ENCODE assay signal across 10 cellular contexts in genomic region chr17:50532452-50533024, GRCh38. TPM values are rescaled to one million over a fixed set of nuclear protein-coding genes. Genes with fewer than 3 reads are reported as not detected.
DNase-seq lines count a peak whose midpoint lies in the region; ATAC-seq and TF ChIP-seq lines count a peak whose summit lies in the region.
"Had no signal": no experiment of that assay in that cellular context is flagged by ENCODE, and none has a peak within 500 bp of the region (broad histone marks: within the 10 kb centered on the region; RNA-seq: fewer than 3 reads in every experiment).

TSS of gene EPN3 (plus strand) at chr17:50532735. CDS start at chr17:50536557, 3,822 bp downstream.

- intact Hi-C loops in aorta (cut with DNase I) = no loop called here
- intact Hi-C loops in gastrocnemius medialis (cut with DNase I; ENCODE audit: low total_unique reads) = no loop called here

- TF ChIP-seq CTCF in gastrocnemius medialis (IDR thresholded peaks at IDR 0.05 in 4 of 5, conservative IDR thresholded peaks at IDR 0.05 in 1 of 5) (no peak), gastroesophageal sphincter (IDR thresholded peaks at IDR 0.05) (no peak)

- POLR2A ChIA-PET in activated naive CD8-positive, alpha-beta T cell treated with anti-CD3 and anti-CD28 coated beads, Interleukin-2, amount 10 ng/mL, durations not matched to agents 7 days and 5 days (lab: Charles Lee) = no interaction called here

- no peak for TF ChIP-seq EP300 in gastroesophageal sphincter (IDR thresholded peaks at IDR 0.05)

- no peaks in the 10 kb centered on the region for H3K36me3 ChIP-seq in aorta (ENCODE audit: control insufficient read depth in 1 of 2, insufficient read depth in 2 of 2, low read length in 1 of 2)
- H3K36me3 ChIP-seq in gastrocnemius medialis = no peaks in the 10 kb centered on the region
- no peaks in the 10 kb centered on the region for H3K36me3 ChIP-seq in gastroesophageal sphincter

- DNase-seq in activated naive CD8-positive, alpha-beta T cell treated with anti-CD3 and anti-CD28 coated beads, Interleukin-2, amount 10 ng/mL, durations not matched to agents 7 days and 5 days = no peak
- DNase-seq in activated naive CD8-positive, alpha-beta T cell treated with anti-CD3 and anti-CD28 coated beads, Interleukin-2, amount 50 U/mL, for 24 hours = no peak
- DNase-seq in T47D (ENCODE audit: low read depth in 1 of 2, low spot score in 1 of 2) (peak; percentile 94), left lobe of liver (ENCODE audit: low spot score) (no peak), aorta (no peak), gastrocnemius medialis (no peak)
- no peak for DNase-seq in T-helper 2 cell treated with Interferon-gamma antibody and Interleukin-4, amounts not matched to agents 5 μg/mL and 100 μg/mL, for 36 hours (ENCODE audit: low spot score)
- DNase-seq: central memory CD4-positive, alpha-beta T cell had no signal

- H3K4me1 Mint-ChIP-seq in activated naive CD8-positive, alpha-beta T cell treated with anti-CD3 and anti-CD28 coated beads, Interleukin-2, amount 10 ng/mL, durations not matched to agents 7 days and 5 days = peaks cover 10% of the 10 kb centered on the region
- H3K4me1 Mint-ChIP-seq in activated naive CD8-positive, alpha-beta T cell treated with anti-CD3 and anti-CD28 coated beads, Interleukin-2, amount 50 U/mL, for 24 hours = peaks cover 12% of the 10 kb centered on the region
- H3K4me1 Mint-ChIP-seq in T-helper 2 cell treated with Interferon-gamma antibody and Interleukin-4, amounts not matched to agents 5 μg/mL and 100 μg/mL, for 36 hours (ENCODE audit: low read depth) = no peaks in the 10 kb centered on the region

- H3K9me3 ChIP-seq in aorta (ENCODE audit: control insufficient read depth, low read length) (no peaks in the 10 kb centered on the region), gastrocnemius medialis (no peaks in the 10 kb centered on the region), gastroesophageal sphincter (no peaks in the 10 kb centered on the region)

- no peaks in the 10 kb centered on the region for H3K9me3 Mint-ChIP-seq in activated naive CD8-positive, alpha-beta T cell treated with anti-CD3 and anti-CD28 coated beads, Interleukin-2, amount 10 ng/mL, durations not matched to agents 7 days and 5 days
- no peaks in the 10 kb centered on the region for H3K9me3 Mint-ChIP-seq in activated naive CD8-positive, alpha-beta T cell treated with anti-CD3 and anti-CD28 coated beads, Interleukin-2, amount 50 U/mL, for 24 hours
- H3K9me3 Mint-ChIP-seq in T-helper 2 cell treated with Interferon-gamma antibody and Interleukin-4, amounts not matched to agents 5 μg/mL and 100 μg/mL, for 36 hours = no peaks in the 10 kb centered on the region

- peak; percentile 51 for ATAC-seq in activated naive CD8-positive, alpha-beta T cell treated with anti-CD3 and anti-CD28 coated beads, Interleukin-2, amount 10 ng/mL, durations not matched to agents 7 days and 5 days (ENCODE audit: low read depth)
- no peak for ATAC-seq in activated naive CD8-positive, alpha-beta T cell treated with anti-CD3 and anti-CD28 coated beads, Interleukin-2, amount 50 U/mL, for 24 hours
- ATAC-seq in left lobe of liver (peak; percentile 20), aorta (ENCODE audit: low FRiP score) (no peak), gastrocnemius medialis (no peak), gastroesophageal sphincter (no peak)

- H3K4me3 ChIP-seq in aorta (ENCODE audit: low read length in 2 of 2) (no peak within 1 kb of the TSS), gastrocnemius medialis (no peak within 1 kb of the TSS), gastroesophageal sphincter (peak within 1 kb of the TSS in 1 of 2 donors; percentile 22)

- H3K4me3 Mint-ChIP-seq in activated naive CD8-positive, alpha-beta T cell treated with anti-CD3 and anti-CD28 coated beads, Interleukin-2, amount 10 ng/mL, durations not matched to agents 7 days and 5 days = no peak within 1 kb of the TSS
- H3K4me3 Mint-ChIP-seq in activated naive CD8-positive, alpha-beta T cell treated with anti-CD3 and anti-CD28 coated beads, Interleukin-2, amount 50 U/mL, for 24 hours = no peak within 1 kb of the TSS
- no peak within 1 kb of the TSS for H3K4me3 Mint-ChIP-seq in T-helper 2 cell treated with Interferon-gamma antibody and Interleukin-4, amounts not matched to agents 5 μg/mL and 100 μg/mL, for 36 hours

- H3K27me3 ChIP-seq in aorta (ENCODE audit: control insufficient read depth in 1 of 2, insufficient read depth in 2 of 2, low read length in 1 of 2) (peaks cover 0 to 2% of the 10 kb centered on the region in 2 donors), gastrocnemius medialis (peaks cover 14 to 25% (median 23%) of the 10 kb centered on the region in 3 donors), gastroesophageal sphincter (peaks cover 70% of the 10 kb centered on the region)

- TF ChIP-seq POLR2A in gastrocnemius medialis (IDR thresholded peaks at IDR 0.05) (no peak), gastroesophageal sphincter (IDR thresholded peaks at IDR 0.05) (no peak)

- H3K27ac ChIP-seq in aorta (ENCODE audit: low read depth in 1 of 2, low read length in 2 of 2) (no peak within 1 kb of the TSS), gastrocnemius medialis (no peak within 1 kb of the TSS), gastroesophageal sphincter (no peak within 1 kb of the TSS)

- H3K4me1 ChIP-seq in aorta (ENCODE audit: control insufficient read depth in 1 of 2, insufficient read depth in 2 of 2, low read length in 2 of 2) = no peaks in the 10 kb centered on the region
- H3K4me1 ChIP-seq in gastrocnemius medialis = peaks cover 8 to 20% of the 10 kb centered on the region in 2 donors
- peaks cover 0 to 28% (median 9%) of the 10 kb centered on the region in 3 donors for H3K4me1 ChIP-seq in gastroesophageal sphincter

- H3K36me3 Mint-ChIP-seq in activated naive CD8-positive, alpha-beta T cell treated with anti-CD3 and anti-CD28 coated beads, Interleukin-2, amount 10 ng/mL, durations not matched to agents 7 days and 5 days = no peaks in the 10 kb centered on the region
- no peaks in the 10 kb centered on the region for H3K36me3 Mint-ChIP-seq in activated naive CD8-positive, alpha-beta T cell treated with anti-CD3 and anti-CD28 coated beads, Interleukin-2, amount 50 U/mL, for 24 hours (ENCODE audit: low read depth)
- no peaks in the 10 kb centered on the region for H3K36me3 Mint-ChIP-seq in T-helper 2 cell treated with Interferon-gamma antibody and Interleukin-4, amounts not matched to agents 5 μg/mL and 100 μg/mL, for 36 hours (ENCODE audit: low read depth)

- peaks cover 59% of the 10 kb centered on the region for H3K27me3 Mint-ChIP-seq in activated naive CD8-positive, alpha-beta T cell treated with anti-CD3 and anti-CD28 coated beads, Interleukin-2, amount 10 ng/mL, durations not matched to agents 7 days and 5 days
- peaks cover 53% of the 10 kb centered on the region for H3K27me3 Mint-ChIP-seq in activated naive CD8-positive, alpha-beta T cell treated with anti-CD3 and anti-CD28 coated beads, Interleukin-2, amount 50 U/mL, for 24 hours
- peaks cover 60% of the 10 kb centered on the region for H3K27me3 Mint-ChIP-seq in T-helper 2 cell treated with Interferon-gamma antibody and Interleukin-4, amounts not matched to agents 5 μg/mL and 100 μg/mL, for 36 hours (ENCODE audit: low read depth)

- WGBS in aorta, 2 donors = 2% methylated on average over 18 to 21 of the region's 21 CpGs
- WGBS in gastroesophageal sphincter (ENCODE audit: low coverage in 1 of 2), 2 donors = 17% methylated on average over 2 of the region's 21 CpGs; no CpG with 5 or more reads in 1 of the 2 donors

- in situ Hi-C loops in T47D (cut with HindIII; ENCODE audit: low pct_unique_long_range_greater_than_20kb, low sequenced_read_pairs) (no loop called here), gastrocnemius medialis (cut with MboI; ENCODE audit: low sequenced_read_pairs in 4 of 4) (loop anchor here in 2 of 4 donors (25.0 kb wide), 2 partner anchors 105 to 305 kb away; partner anchors contain the start of genes ABCC3 (in 1 of the 2) and WFIKKN2 (in 1 of the 2))

- H3K27ac Mint-ChIP-seq in activated naive CD8-positive, alpha-beta T cell treated with anti-CD3 and anti-CD28 coated beads, Interleukin-2, amount 10 ng/mL, durations not matched to agents 7 days and 5 days = no peak within 1 kb of the TSS
- no peak within 1 kb of the TSS for H3K27ac Mint-ChIP-seq in activated naive CD8-positive, alpha-beta T cell treated with anti-CD3 and anti-CD28 coated beads, Interleukin-2, amount 50 U/mL, for 24 hours
- H3K27ac Mint-ChIP-seq in T-helper 2 cell treated with Interferon-gamma antibody and Interleukin-4, amounts not matched to agents 5 μg/mL and 100 μg/mL, for 36 hours = no peak within 1 kb of the TSS

RNA-seq across cellular contexts. Expression of gene EPN3, which starts in this region (rescaled TPM):
- not detected for total RNA-seq in activated naive CD8-positive, alpha-beta T cell treated with anti-CD3 and anti-CD28 coated beads, Interleukin-2, amount 10 ng/mL, durations not matched to agents 7 days and 5 days
- 0.35 TPM for total RNA-seq in left lobe of liver
- total RNA-seq in aorta = not detected
- polyA plus RNA-seq in aorta = 1 to 10 TPM; 1.5 to 1.9 TPM
- not detected for total RNA-seq in gastrocnemius medialis
- total RNA-seq in gastroesophageal sphincter = 1 to 10 TPM in 1 of 4 donors, not detected in 3; 7.3 TPM
- total RNA-seq: T-helper 2 cell treated with Interferon-gamma antibody and Interleukin-4, amounts not matched to agents 100 ng/mL and 5 ng/mL, for 36 hours had no signal

Comparison
In these comparisons a context has a peak if more than half of its experiments do, and no peak if none do; other contexts are left out.
1. Peak in ATAC-seq in activated naive CD8-positive, alpha-beta T cell treated with anti-CD3 and anti-CD28 coated beads, Interleukin-2, amount 10 ng/mL, durations not matched to agents 7 days and 5 days; RNA of the gene not detected or under 1 TPM.
2. Peak in ATAC-seq in left lobe of liver; RNA of the gene not detected or under 1 TPM.
3. DNase-seq: peak in T47D (2 of 2); none in activated naive CD8-positive, alpha-beta T cell treated with anti-CD3 and anti-CD28 coated beads, Interleukin-2, amount 10 ng/mL, durations not matched to agents 7 days and 5 days (single experiment), activated naive CD8-positive, alpha-beta T cell treated with anti-CD3 and anti-CD28 coated beads, Interleukin-2, amount 50 U/mL, for 24 hours (single experiment), left lobe of liver (single experiment), aorta (0 of 2), gastrocnemius medialis (0 of 2) and T-helper 2 cell treated with Interferon-gamma antibody and Interleukin-4, amounts not matched to agents 5 μg/mL and 100 μg/mL, for 36 hours (single experiment).